In the genomic region with DNA sequence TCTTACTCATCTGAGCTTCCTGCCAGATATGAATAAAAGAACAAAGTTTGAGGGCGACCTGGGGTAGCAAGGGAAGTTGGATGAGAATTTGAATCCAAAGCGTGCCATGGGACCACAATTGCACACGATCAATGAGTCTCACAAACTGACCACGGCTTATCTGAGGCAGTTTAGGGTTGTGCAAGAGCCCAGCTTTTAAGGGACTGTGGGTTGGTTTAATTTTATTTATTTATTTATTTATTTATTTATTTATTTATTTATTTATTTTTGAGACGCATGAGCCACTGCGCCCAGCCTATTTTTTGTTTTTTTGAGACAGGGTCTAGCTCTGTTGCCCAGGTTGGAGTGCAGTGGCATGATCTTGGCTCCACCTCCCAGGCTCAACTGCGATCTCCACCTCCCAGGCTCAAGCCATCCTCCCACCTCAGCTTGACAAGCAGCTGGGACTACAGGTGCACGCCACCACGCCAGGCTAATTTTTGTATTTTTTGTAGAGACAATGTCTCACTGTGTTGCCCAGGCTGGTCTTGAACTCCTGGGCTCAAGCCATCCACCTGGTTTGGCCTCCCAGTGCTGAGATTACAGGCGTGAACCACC, we compare ENCODE assay signal across 13 cellular contexts. TPM values are rescaled to one million over a fixed set of nuclear protein-coding genes. Genes with fewer than 3 reads are reported as not detected.
DNase-seq lines count a peak whose midpoint lies in the region; ATAC-seq and TF ChIP-seq lines count a peak whose summit lies in the region.
"Had no signal": no experiment of that assay in that cellular context is flagged by ENCODE, and none has a peak within 500 bp of the region (broad histone marks: within the 10 kb centered on the region; RNA-seq: fewer than 3 reads in every experiment).

No MANE protein-coding gene starts in this region.

- no peak overlapping the region for H2BK5ac ChIP-seq in H9 (ENCODE audit: insufficient read length, low read length)

- H3K79me2 ChIP-seq in H9 (ENCODE audit: insufficient read depth, low read length): no peaks in the 10 kb centered on the region

- no peak overlapping the region for H4K8ac ChIP-seq in H9 (replicated peaks; ENCODE audit: insufficient read length, low read depth, low read length)

- H4K20me1 ChIP-seq in H9 (ENCODE audit: control insufficient read depth, insufficient read depth, insufficient read length): no peaks in the 10 kb centered on the region

- no peak overlapping the region for H2BK12ac ChIP-seq in H9 (ENCODE audit: insufficient read length, low read depth, low read length)

- CTCF ChIA-PET in CD4-positive, alpha-beta T cell (lab: Charles Lee): interaction anchor here (1.4 to 3.6 kb wide), 2 partner anchors 9 to 25 kb away, joined by 3 to 16 read pairs; no protein-coding TSS in a partner anchor

- H3K9me3 ChIP-seq in CD4-positive, alpha-beta T cell (ENCODE audit: control insufficient read depth, low read length): no peaks in the 10 kb centered on the region
- H3K9me3 ChIP-seq in H9 (ENCODE audit: control insufficient read depth, low read depth, low read length): no peaks in the 10 kb centered on the region
- H3K9me3 ChIP-seq: left lung, spleen, thyroid gland had no signal

- no peak overlapping the region for H3K18ac ChIP-seq in H9 (ENCODE audit: insufficient read length, low read depth, low read length)

- no peaks in the 10 kb centered on the region for H3K27me3 Mint-ChIP-seq in CD4-positive, alpha-beta T cell
- H3K27me3 Mint-ChIP-seq in H9 (ENCODE audit: low read depth) (peaks cover 35% of the 10 kb centered on the region), memory B cell (no peaks in the 10 kb centered on the region)
- H3K27me3 Mint-ChIP-seq in activated T-helper 1 cell treated with anti-CD3 and anti-CD28 coated beads, Interleukin-12 subunit alpha, Interleukin-12 subunit beta, Interleukin-2, Interleukin-4 antibody, amounts not matched to agents 30 ng/mL and 10 ng/mL and 1 ng/mL, durations not matched to agents 14 hours and 24 hours and 36 hours (ENCODE audit: insufficient read depth): peaks cover 18% of the 10 kb centered on the region

- no peak overlapping the region for H4K91ac ChIP-seq in H9 (ENCODE audit: insufficient read length, low read depth, low read length)

- H2AFZ ChIP-seq in H9 (ENCODE audit: low read length): no peak overlapping the region

- no peak overlapping the region for H4K5ac ChIP-seq in H9 (ENCODE audit: insufficient read length, low read depth, low read length)

- no peak for ATAC-seq in CD4-positive, alpha-beta T cell (ENCODE audit: poor library complexity)
- ATAC-seq in memory B cell (ENCODE audit: low read depth) (no peak), GM21619 (IDR thresholded peaks at IDR 0.05; ENCODE audit: unreplicated experiment) (no peak), GM21528 (IDR thresholded peaks at IDR 0.05; ENCODE audit: low FRiP score, unreplicated experiment) (no peak), HG03280 (IDR thresholded peaks at IDR 0.05; ENCODE audit: unreplicated experiment) (no peak)

- H3K14ac ChIP-seq in H9 (ENCODE audit: insufficient read depth, low read length): no peak overlapping the region

- H3K27me3 ChIP-seq in CD4-positive, alpha-beta T cell (ENCODE audit: control insufficient read depth, insufficient read depth, low read length): no peaks in the 10 kb centered on the region
- H3K27me3 ChIP-seq in H9 (ENCODE audit: insufficient read depth, low read length): peaks cover 5% of the 10 kb centered on the region; the same call in 1 of the 2 replicates
- H3K27me3 ChIP-seq: left lung, spleen, thyroid gland had no signal

- no CpG with 5 or more reads among the region's 10 CpGs for WGBS in H9 (ENCODE audit: extremely low coverage, insufficient read length, low lambda C conversion rate)

- H3K56ac ChIP-seq in H9 (ENCODE audit: insufficient read length, low read depth, low read length): no peak overlapping the region

- peaks cover 10% of the 10 kb centered on the region for H3K4me1 Mint-ChIP-seq in CD4-positive, alpha-beta T cell (ENCODE audit: low read depth)
- H3K4me1 Mint-ChIP-seq in H9 (peaks cover 9 to 16% of the 10 kb centered on the region in 2 experiments), memory B cell (peaks cover 6% of the 10 kb centered on the region)
- peaks cover 5% of the 10 kb centered on the region for H3K4me1 Mint-ChIP-seq in activated T-helper 1 cell treated with anti-CD3 and anti-CD28 coated beads, Interleukin-12 subunit alpha, Interleukin-12 subunit beta, Interleukin-2, Interleukin-4 antibody, amounts not matched to agents 30 ng/mL and 10 ng/mL and 1 ng/mL, durations not matched to agents 14 hours and 24 hours and 36 hours (ENCODE audit: low read depth)

- H3K4me1 ChIP-seq in H9 (ENCODE audit: insufficient read depth, low read length): no peaks in the 10 kb centered on the region

- DNase-seq in CD4-positive, alpha-beta T cell: no peak
- DNase-seq in H9: no peak
- DNase-seq in activated T-helper 1 cell treated with anti-CD3 and anti-CD28 coated beads, Interleukin-12 subunit alpha, Interleukin-12 subunit beta, Interleukin-2, Interleukin-4 antibody, amounts not matched to agents 30 ng/mL and 10 ng/mL and 1 ng/mL, durations not matched to agents 14 hours and 24 hours and 36 hours (ENCODE audit: low spot score): no peak
- DNase-seq in memory B cell (ENCODE audit: low spot score in 2 of 2): no peak
- DNase-seq in NCI-H2196 treated with DMSO at 0.1 percent for 48 hours (lab: John Stamatoyannopoulos, UW; ENCODE audit: unreplicated experiment): no peak
- DNase-seq: left lung, occipital lobe, spleen, thyroid gland had no signal

- no peak overlapping the region for H2BK15ac ChIP-seq in H9 (ENCODE audit: low read depth, low read length)

- no peak overlapping the region for H3K23ac ChIP-seq in H9 (ENCODE audit: insufficient read length, low read depth, low read length)

- H3K27ac ChIP-seq in CD4-positive, alpha-beta T cell (ENCODE audit: low read depth, low read length): no peak overlapping the region
- no peak overlapping the region for H3K27ac ChIP-seq in H9 (ENCODE audit: insufficient read length, low read depth, low read length)

- no peak overlapping the region for H3K9ac ChIP-seq in H9 (ENCODE audit: extremely low read depth, insufficient read length, low read length)

- peaks cover 5% of the 10 kb centered on the region for H3K23me2 ChIP-seq in H9 (ENCODE audit: insufficient read length, low read depth, low read length, poor library complexity, severe bottlenecking)

- no peaks in the 10 kb centered on the region for H3K79me1 ChIP-seq in H9 (ENCODE audit: insufficient read depth, low read depth, low read length, poor library complexity, severe bottlenecking)

- no peak overlapping the region for H3K27ac Mint-ChIP-seq in CD4-positive, alpha-beta T cell
- no peak overlapping the region for H3K27ac Mint-ChIP-seq in H9
- H3K27ac Mint-ChIP-seq in activated T-helper 1 cell treated with anti-CD3 and anti-CD28 coated beads, Interleukin-12 subunit alpha, Interleukin-12 subunit beta, Interleukin-2, Interleukin-4 antibody, amounts not matched to agents 30 ng/mL and 10 ng/mL and 1 ng/mL, durations not matched to agents 14 hours and 24 hours and 36 hours: no peak overlapping the region
- H3K27ac Mint-ChIP-seq in memory B cell: no peak overlapping the region

- no peaks in the 10 kb centered on the region for H3K9me3 Mint-ChIP-seq in CD4-positive, alpha-beta T cell
- H3K9me3 Mint-ChIP-seq in H9 (peaks cover 3 to 7% of the 10 kb centered on the region in 2 experiments; a peak in 4 of 5 replicates), memory B cell (no peaks in the 10 kb centered on the region)
- H3K9me3 Mint-ChIP-seq in activated T-helper 1 cell treated with anti-CD3 and anti-CD28 coated beads, Interleukin-12 subunit alpha, Interleukin-12 subunit beta, Interleukin-2, Interleukin-4 antibody, amounts not matched to agents 30 ng/mL and 10 ng/mL and 1 ng/mL, durations not matched to agents 14 hours and 24 hours and 36 hours: no peaks in the 10 kb centered on the region

- no peak overlapping the region for H3T11ph ChIP-seq in H9 (ENCODE audit: low read length)

- H3K36me3 Mint-ChIP-seq in CD4-positive, alpha-beta T cell (ENCODE audit: low read depth): peaks cover 5% of the 10 kb centered on the region
- H3K36me3 Mint-ChIP-seq in H9 (ENCODE audit: insufficient read depth in 1 of 3, low read depth in 3 of 3) (peaks cover 0 to 4% (median 0%) of the 10 kb centered on the region in 3 experiments; a peak in 2 of 7 replicates), memory B cell (no peaks in the 10 kb centered on the region)
- no peaks in the 10 kb centered on the region for H3K36me3 Mint-ChIP-seq in activated T-helper 1 cell treated with anti-CD3 and anti-CD28 coated beads, Interleukin-12 subunit alpha, Interleukin-12 subunit beta, Interleukin-2, Interleukin-4 antibody, amounts not matched to agents 30 ng/mL and 10 ng/mL and 1 ng/mL, durations not matched to agents 14 hours and 24 hours and 36 hours (ENCODE audit: low read depth)

- H2BK120ac ChIP-seq in H9 (ENCODE audit: low read depth, low read length, poor library complexity, severe bottlenecking): no peak overlapping the region

- no peak overlapping the region for H2BK20ac ChIP-seq in H9 (ENCODE audit: low read depth, low read length, poor library complexity, severe bottlenecking)

- POLR2A ChIA-PET in CD4-positive, alpha-beta T cell (lab: Charles Lee): interaction anchor here (0.7 to 3.1 kb wide), 6 partner anchors 14 to 456 kb away, joined by 3 to 14 read pairs (median 3); partner anchors contain the start of gene CDK17

- intact Hi-C loops in CD4-positive, alpha-beta T cell (cut with DNase I, micrococcal nuclease): loop anchor here (5.0 to 10.0 kb wide), 7 partner anchors 82 to 971 kb away; partner anchors contain the start of genes METAP2 (in 1 of the 2), NDUFA12 (in 1 of the 2) and SNRPF (in 1 of the 2)
- intact Hi-C loops in activated T-helper 1 cell treated with anti-CD3 and anti-CD28 coated beads, Interleukin-12 subunit alpha, Interleukin-12 subunit beta, Interleukin-2, Interleukin-4 antibody, amounts not matched to agents 30 ng/mL and 10 ng/mL and 1 ng/mL, durations not matched to agents 14 hours and 24 hours and 36 hours (cut with micrococcal nuclease): loop anchor here (5.0 to 10.0 kb wide), 6 partner anchors 253 to 942 kb away; partner anchors contain the start of genes METAP2, NDUFA12 and USP44

- H3K4me3 Mint-ChIP-seq in CD4-positive, alpha-beta T cell: peak overlapping the region; percentile 97
- H3K4me3 Mint-ChIP-seq in H9 (peak overlapping the region; percentile 84 to 89; a peak in 3 of 5 replicates), memory B cell (peak overlapping the region; percentile 65)
- peak overlapping the region; percentile 92 for H3K4me3 Mint-ChIP-seq in activated T-helper 1 cell treated with anti-CD3 and anti-CD28 coated beads, Interleukin-12 subunit alpha, Interleukin-12 subunit beta, Interleukin-2, Interleukin-4 antibody, amounts not matched to agents 30 ng/mL and 10 ng/mL and 1 ng/mL, durations not matched to agents 14 hours and 24 hours and 36 hours

- no peak overlapping the region for H3K4me2 ChIP-seq in H9 (ENCODE audit: insufficient read depth, insufficient read length, low read length)

- no peak overlapping the region for H2AK5ac ChIP-seq in H9 (ENCODE audit: insufficient read length, low read length)

- no peak overlapping the region for H3K4ac ChIP-seq in H9 (ENCODE audit: low read depth, low read length)

- no peak for TF ChIP-seq CTCF in CD4-positive, alpha-beta T cell (IDR thresholded peaks at IDR 0.05)
- TF ChIP-seq CTCF in H9 (conservative IDR thresholded peaks at IDR 0.05): no peak

RNA-seq across cellular contexts. Expression of gene AMDHD1, which starts 1.1 kb away (rescaled TPM):
- under 1 TPM; 0.78 to 0.91 TPM for total RNA-seq in CD4-positive, alpha-beta T cell
- 0.29 and 0.42 TPM in 2 replicates for total RNA-seq in H9 (2021)
- 0.21 and 0.27 TPM in 2 replicates for total RNA-seq in activated T-helper 1 cell treated with anti-CD3 and anti-CD28 coated beads, Interleukin-12 subunit alpha, Interleukin-12 subunit beta, Interleukin-2, Interleukin-4 antibody, amounts not matched to agents 30 ng/mL and 10 ng/mL and 1 ng/mL, durations not matched to agents 14 hours and 24 hours and 36 hours
- total RNA-seq: glomerular endothelial cell had no signal

RNA-seq across cellular contexts. Expression of gene CCDC38, which starts 1.8 kb away (rescaled TPM):
- under 1 TPM in 1 of 2 experiments, not detected in 1; 0.11 TPM for total RNA-seq in CD4-positive, alpha-beta T cell
- total RNA-seq in H9 (2021): not detected in 2 replicates
- not detected in 2 replicates for total RNA-seq in activated T-helper 1 cell treated with anti-CD3 and anti-CD28 coated beads, Interleukin-12 subunit alpha, Interleukin-12 subunit beta, Interleukin-2, Interleukin-4 antibody, amounts not matched to agents 30 ng/mL and 10 ng/mL and 1 ng/mL, durations not matched to agents 14 hours and 24 hours and 36 hours
- total RNA-seq: glomerular endothelial cell had no signal

RNA-seq across cellular contexts. Expression of gene HAL, which starts 51.9 kb away (rescaled TPM):
- under 1 TPM; 0.25 to 0.95 TPM for total RNA-seq in CD4-positive, alpha-beta T cell
- 0.11 and 0.35 TPM in 2 replicates for total RNA-seq in H9 (2021)
- 0.37 and 0.65 TPM in 2 replicates for total RNA-seq in activated T-helper 1 cell treated with anti-CD3 and anti-CD28 coated beads, Interleukin-12 subunit alpha, Interleukin-12 subunit beta, Interleukin-2, Interleukin-4 antibody, amounts not matched to agents 30 ng/mL and 10 ng/mL and 1 ng/mL, durations not matched to agents 14 hours and 24 hours and 36 hours
